22 cellular contexts compared by ENCODE assay signal in genomic region chr2:185417111-185417510, GRCh38.
"Had no signal": no experiment of that assay in that cellular context is flagged by ENCODE, and none has a peak within 500 bp of the region (broad histone marks: within the 10 kb centered on the region; RNA-seq: fewer than 3 reads in every experiment).

No MANE protein-coding gene starts in this region.

- H3K4me1 ChIP-seq: esophagus muscularis mucosa, right atrium auricular region, transverse colon had no signal

- H3K4me3 ChIP-seq: cardiac muscle cell, esophagus muscularis mucosa, right atrium auricular region, transverse colon had no signal

- H3K27ac ChIP-seq: cardiac muscle cell, esophagus muscularis mucosa, right atrium auricular region, transverse colon had no signal

- H3K9me3 ChIP-seq: esophagus muscularis mucosa, right atrium auricular region, transverse colon had no signal

- H3K27me3 ChIP-seq: cardiac muscle cell, esophagus muscularis mucosa, right atrium auricular region, transverse colon had no signal

- ATAC-seq: left ventricle myocardium superior; natural killer cell treated with Interleukin-12 subunit alpha and Interleukin-12 subunit beta and Interleukin-15 and Interleukin-18, amount 100 ng/mL, for 72 hours; stimulated activated naive CD8-positive, alpha-beta T cell treated with anti-CD3 and anti-CD28 coated beads, Interleukin-15, Interleukin-2, amounts not matched to agents 100 U/mL and 50 U/mL, for 24 hours had no signal

- H3K36me3 ChIP-seq: cardiac muscle cell, esophagus muscularis mucosa, right atrium auricular region, transverse colon had no signal

- DNase-seq: activated CD4-positive, alpha-beta T cell treated with anti-CD3 and anti-CD28 coated beads, Interleukin-2, amount 50 U/mL, for 1 hour; activated CD4-positive, CD25-positive, alpha-beta regulatory T cell; activated CD8-positive, alpha-beta memory T cell treated with anti-CD3 and anti-CD28 coated beads for 24 hours; activated naive CD8-positive, alpha-beta T cell treated with anti-CD3 and anti-CD28 coated beads for 36 hours; amygdala; foreskin fibroblast; glutamatergic neuron; hypothalamus; left ventricle myocardium superior; mesendoderm; nucleus accumbens; posterior cingulate gyrus; small intestine; stimulated activated CD4-positive, alpha-beta T cell treated with anti-CD3 and anti-CD28 coated beads, Interleukin-4, amount 100 ng/mL, for 4 hours; stimulated activated CD8-positive, alpha-beta memory T cell treated with anti-CD3 and anti-CD28 coated beads, Interleukin-4, amount 100 ng/mL, for 48 hours; stimulated activated naive CD8-positive, alpha-beta T cell treated with anti-CD3 and anti-CD28 coated beads, Interleukin-15, Interleukin-2, amounts not matched to agents 100 U/mL and 50 U/mL, for 24 hours; T-helper 2 cell; transverse colon had no signal
